Comparison of ENCODE assay signal across 1 cellular context in the genomic region with DNA sequence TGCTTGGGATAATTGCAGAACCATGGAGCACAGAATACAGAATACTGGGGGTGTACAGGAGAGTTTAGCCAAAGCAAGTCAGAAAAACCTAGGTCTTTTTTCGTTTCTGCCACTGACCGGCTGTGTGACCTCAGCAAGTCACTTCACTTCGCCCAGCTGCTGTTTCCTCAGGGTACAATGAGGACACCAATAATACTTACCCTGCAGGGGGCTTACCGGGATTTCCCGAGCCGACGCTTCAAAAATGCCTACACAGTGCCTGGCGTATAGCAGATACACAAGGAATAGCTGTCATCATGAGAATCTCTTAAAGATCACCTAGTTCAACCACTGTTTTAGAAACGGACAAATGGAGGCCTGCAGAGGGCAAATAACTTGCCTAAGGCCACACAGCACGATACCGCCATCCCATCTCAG.
TF ChIP-seq lines count a peak whose summit lies in the region.

No MANE protein-coding gene starts in this region.

TF ChIP-seq in H1, 55 proteins besides CTCF, POLR2A, EP300 and RAD21:
- TF ChIP-seq CHD2 (IDR thresholded peaks at IDR 0.05; ENCODE audit: low read length), result no peak
- no peak for TF ChIP-seq SIX5 (IDR thresholded peaks at IDR 0.05; ENCODE audit: low read depth, low read length)
- no peak for TF ChIP-seq TAF7 (optimal IDR thresholded peaks at IDR 0.05; ENCODE audit: borderline replicate concordance, low read depth, low read length)
- no peak for TF ChIP-seq HDAC6 (IDR thresholded peaks at IDR 0.05; ENCODE audit: low read depth, low read length)
- no peak for TF ChIP-seq MAFK (IDR thresholded peaks at IDR 0.05; ENCODE audit: low read depth, low read length)
